Comparison of ENCODE assay signal across 7 cellular contexts in genomic region chr3:172138792-172139507, GRCh38.
DNase-seq lines count a peak whose midpoint lies in the region; ATAC-seq and TF ChIP-seq lines count a peak whose summit lies in the region.

No MANE protein-coding gene starts in this region.

- no peak overlapping the region for H3K4me3 ChIP-seq in mesendoderm (ENCODE audit: low read length)

- no peak overlapping the region for H3K4ac ChIP-seq in mesendoderm (ENCODE audit: low read depth, low read length)

- H3K27me3 Mint-ChIP-seq in dendritic cell treated with granulocyte-macrophage colony-stimulating factor and Interleukin-4, amounts not matched to agents 40 ng/mL and 50 ng/mL, for 4 days: no peaks in the 10 kb centered on the region
- H3K27me3 Mint-ChIP-seq in type B pancreatic cell: no peaks in the 10 kb centered on the region

- H3K4me3 Mint-ChIP-seq in dendritic cell treated with granulocyte-macrophage colony-stimulating factor and Interleukin-4, amounts not matched to agents 40 ng/mL and 50 ng/mL, for 4 days: peak overlapping the region; percentile 9
- peak overlapping the region; percentile 32 for H3K4me3 Mint-ChIP-seq in type B pancreatic cell

- no peak overlapping the region for H3K4me2 ChIP-seq in mesendoderm (ENCODE audit: low read length)

- H3K79me2 ChIP-seq in mesendoderm (ENCODE audit: control insufficient read depth, insufficient read depth, low read length): peaks cover 15% of the 10 kb centered on the region

- DNase-seq in RPMI8226: peak; percentile 33
- DNase-seq in mesendoderm: peak; percentile 81
- DNase-seq in type B pancreatic cell (ENCODE audit: extremely low spot score, unreplicated experiment): no peak
- no peak for DNase-seq in GM03348 (ENCODE audit: low spot score)

- peak overlapping the region; percentile 54 for H3K18ac ChIP-seq in mesendoderm (ENCODE audit: low read length)

- no peak overlapping the region for H4K8ac ChIP-seq in mesendoderm (ENCODE audit: low read depth, low read length)

- intact Hi-C loops in dendritic cell treated with granulocyte-macrophage colony-stimulating factor and Interleukin-4, amounts not matched to agents 40 ng/mL and 50 ng/mL, for 4 days (cut with micrococcal nuclease): loop anchor here (1.0 kb wide), 1 partner anchor 9 kb away; no protein-coding TSS in a partner anchor

- H3K4me1 Mint-ChIP-seq in dendritic cell treated with granulocyte-macrophage colony-stimulating factor and Interleukin-4, amounts not matched to agents 40 ng/mL and 50 ng/mL, for 4 days (ENCODE audit: low read depth): peaks cover 80% of the 10 kb centered on the region
- H3K4me1 Mint-ChIP-seq in type B pancreatic cell (ENCODE audit: unreplicated experiment): peaks cover 55% of the 10 kb centered on the region

- H2BK5ac ChIP-seq in mesendoderm (ENCODE audit: low read length): no peak overlapping the region

- no peaks in the 10 kb centered on the region for H3K27me3 ChIP-seq in mesendoderm (ENCODE audit: insufficient read depth, low read length, poor library complexity)

- peaks cover 4% of the 10 kb centered on the region for H3K79me1 ChIP-seq in mesendoderm (ENCODE audit: low read length)

- H2AK5ac ChIP-seq in mesendoderm (ENCODE audit: low read length): no peak overlapping the region

- H3K9ac ChIP-seq in mesendoderm (ENCODE audit: low read length): no peak overlapping the region

- TF ChIP-seq CTCF in type B pancreatic cell (conservative IDR thresholded peaks at IDR 0.05): no peak

- H3K23ac ChIP-seq in mesendoderm (ENCODE audit: low read length): no peak overlapping the region

- H3K36me3 Mint-ChIP-seq in dendritic cell treated with granulocyte-macrophage colony-stimulating factor and Interleukin-4, amounts not matched to agents 40 ng/mL and 50 ng/mL, for 4 days (ENCODE audit: low read depth): peaks cover 19% of the 10 kb centered on the region
- H3K36me3 Mint-ChIP-seq in type B pancreatic cell: peaks cover 16% of the 10 kb centered on the region

- ATAC-seq in GM18867 (IDR thresholded peaks at IDR 0.05; ENCODE audit: unreplicated experiment) (peak; percentile 34), HG02678 (IDR thresholded peaks at IDR 0.05; ENCODE audit: unreplicated experiment) (peak; percentile 34)

- no peak overlapping the region for H2BK15ac ChIP-seq in mesendoderm (replicated peaks; ENCODE audit: low read depth)

- H3K27ac ChIP-seq in mesendoderm (ENCODE audit: low read depth, low read length): peak overlapping the region; percentile 52

- peak overlapping the region; percentile 69 for H3K56ac ChIP-seq in mesendoderm (ENCODE audit: low read length)

- H3K36me3 ChIP-seq in mesendoderm (ENCODE audit: control insufficient read depth, insufficient read depth, low read length): no peaks in the 10 kb centered on the region

- H3K9me3 Mint-ChIP-seq in dendritic cell treated with granulocyte-macrophage colony-stimulating factor and Interleukin-4, amounts not matched to agents 40 ng/mL and 50 ng/mL, for 4 days: no peaks in the 10 kb centered on the region
- H3K9me3 Mint-ChIP-seq in type B pancreatic cell: no peaks in the 10 kb centered on the region

- H4K5ac ChIP-seq in mesendoderm (ENCODE audit: low read length): no peak overlapping the region

- H2BK120ac ChIP-seq in mesendoderm (ENCODE audit: low read depth, low read length): no peak overlapping the region

- peaks cover 31% of the 10 kb centered on the region for H3K4me1 ChIP-seq in mesendoderm (ENCODE audit: control insufficient read depth, low read depth, low read length)

- no CpG with 5 or more reads among the region's 6 CpGs for WGBS in mesendoderm (ENCODE audit: extremely low coverage, insufficient coverage, low lambda C conversion rate)

- peak overlapping the region; percentile 93 for H3K27ac Mint-ChIP-seq in dendritic cell treated with granulocyte-macrophage colony-stimulating factor and Interleukin-4, amounts not matched to agents 40 ng/mL and 50 ng/mL, for 4 days
- H3K27ac Mint-ChIP-seq in type B pancreatic cell: peak overlapping the region; percentile 87

Comparison
In these comparisons a context has a peak if more than half of its experiments do, and no peak if none do; other contexts are left out.
1. DNase-seq: peak in RPMI8226 (single experiment) and mesendoderm (single experiment); none in type B pancreatic cell (single experiment) and GM03348 (single experiment).